In genomic region chr6:132404736-132405135, GRCh38 we compare ENCODE assay signal across 13 cellular contexts. TPM values are rescaled to one million over a fixed set of nuclear protein-coding genes. Genes with fewer than 3 reads are reported as not detected.
DNase-seq lines count a peak whose midpoint lies in the region; ATAC-seq lines count a peak whose summit lies in the region.
"Had no signal": no experiment of that assay in that cellular context is flagged by ENCODE, and none has a peak within 500 bp of the region (broad histone marks: within the 10 kb centered on the region; RNA-seq: fewer than 3 reads in every experiment).

No MANE protein-coding gene starts in this region.

- no peaks in the 10 kb centered on the region for H3K27me3 ChIP-seq in SJSA1 (replicated peaks)
- H3K27me3 ChIP-seq: testis had no signal

- no peak overlapping the region for H3K4me3 ChIP-seq in SJSA1
- H3K4me3 ChIP-seq: testis had no signal

- H3K9me3 ChIP-seq in SJSA1 (replicated peaks) = no peaks in the 10 kb centered on the region
- H3K9me3 ChIP-seq: testis had no signal

- peaks cover 39% of the 10 kb centered on the region for H3K4me1 ChIP-seq in SJSA1 (replicated peaks)
- H3K4me1 ChIP-seq: testis had no signal

- H3K27ac ChIP-seq in SJSA1 = peak overlapping the region; percentile 11; the same call in 1 of the 2 replicates
- H3K27ac ChIP-seq: testis had no signal

- no peaks in the 10 kb centered on the region for H3K36me3 ChIP-seq in SJSA1

- ATAC-seq in GM18870 (IDR thresholded peaks at IDR 0.05; ENCODE audit: unreplicated experiment) (peak; percentile 2), HG02870 (IDR thresholded peaks at IDR 0.05; ENCODE audit: unreplicated experiment) (peak; percentile 8), GM19023 (IDR thresholded peaks at IDR 0.05; ENCODE audit: unreplicated experiment) (no peak)

- DNase-seq in A172 (ENCODE audit: low spot score) (peak; percentile 9), SJSA1 (ENCODE audit: low read depth in 1 of 2, low spot score in 2 of 2) (no peak), posterior vena cava (ENCODE audit: low spot score) (no peak), GDM1 (lab: John Stamatoyannopoulos, UW) (no peak), NK-92 (lab: John Stamatoyannopoulos, UW; ENCODE audit: unreplicated experiment) (no peak)
- DNase-seq: activated naive CD8-positive, alpha-beta T cell treated with anti-CD3 and anti-CD28 coated beads, Interleukin-2, amount 10 ng/mL, durations not matched to agents 7 days and 5 days; effector memory CD4-positive, alpha-beta T cell; NCI-H2029 treated with DMSO at 0.1 percent for 48 hours; testis had no signal

- intact Hi-C loops in posterior vena cava (cut with DNase I) = no loop called here

RNA-seq across cellular contexts. Expression of gene MOXD1, which starts 3.5 kb away (rescaled TPM):
- 18.5 and 27.5 TPM in 2 replicates for total RNA-seq in A172 (2014; rRNA removed; shearing (Covaris generic))
- 24.8 and 37.3 TPM in 2 replicates for total RNA-seq in SJSA1 (2014; rRNA removed; shearing (Covaris generic))
- total RNA-seq in posterior vena cava = 1 to 10 TPM; 2.0 to 4.2 TPM
- total RNA-seq: activated naive CD8-positive, alpha-beta T cell treated with anti-CD3 and anti-CD28 coated beads, Interleukin-2, amount 10 ng/mL, durations not matched to agents 7 days and 5 days; T-helper 2 cell treated with Interferon-gamma antibody and Interleukin-4, amounts not matched to agents 100 ng/mL and 5 ng/mL, for 36 hours had no signal
